Comparison of ENCODE assay signal across 8 cellular contexts in genomic region chr15:88636039-88636438, GRCh38. TPM values are rescaled to one million over a fixed set of nuclear protein-coding genes. Genes with fewer than 3 reads are reported as not detected.
A peak's percentile ranks its signal among the peaks of the same experiment; 100 is the strongest.
DNase-seq lines count a peak whose midpoint lies in the region; ATAC-seq and TF ChIP-seq lines count a peak whose summit lies in the region.

No MANE protein-coding gene starts in this region.

- no peak for ATAC-seq in HG03342 (IDR thresholded peaks at IDR 0.05; ENCODE audit: unreplicated experiment)

- no peaks in the 10 kb centered on the region for H3K27me3 Mint-ChIP-seq in activated CD4-positive, alpha-beta T cell treated with anti-CD3 and anti-CD28 coated beads, Interleukin-2, amount 10 ng/mL, durations not matched to agents 7 days and 5 days

- peaks cover 75% of the 10 kb centered on the region for H3K36me3 Mint-ChIP-seq in activated CD4-positive, alpha-beta T cell treated with anti-CD3 and anti-CD28 coated beads, Interleukin-2, amount 10 ng/mL, durations not matched to agents 7 days and 5 days (ENCODE audit: low read depth)

- peaks cover 6% of the 10 kb centered on the region; the same call in 1 of the 2 replicates for H3K4me1 ChIP-seq in HEK293 (ENCODE audit: control insufficient read depth, insufficient read depth, low read length)
- peaks cover 62% of the 10 kb centered on the region for H3K4me1 ChIP-seq in effector memory CD4-positive, alpha-beta T cell (ENCODE audit: control insufficient read depth, insufficient read depth, low read length, poor library complexity, severe bottlenecking)
- peaks cover 15% of the 10 kb centered on the region for H3K4me1 ChIP-seq in testis

- H3K27ac ChIP-seq in HEK293 (ENCODE audit: extremely low read depth, low read depth, low read length) (no peak overlapping the region), testis (no peak overlapping the region)
- peak overlapping the region; percentile 98 for H3K27ac ChIP-seq in effector memory CD4-positive, alpha-beta T cell (ENCODE audit: insufficient read depth, low read length, poor library complexity, severe bottlenecking)

- peak; percentile 77 for DNase-seq in activated CD4-positive, alpha-beta T cell treated with anti-CD3 and anti-CD28 coated beads, Interleukin-2, amount 10 ng/mL, durations not matched to agents 7 days and 5 days
- DNase-seq in effector memory CD4-positive, alpha-beta T cell = peak; percentile 75 to 79 (median 75)
- peak; percentile 57 for DNase-seq in stimulated activated CD4-positive, alpha-beta T cell treated with anti-CD3 and anti-CD28 coated beads, Interleukin-4, amount 100 ng/mL, for 1 hour
- DNase-seq in testis = no peak
- DNase-seq in NCI-H1105 treated with DMSO at 0.1 percent for 48 hours (lab: John Stamatoyannopoulos, UW) = no peak
- DNase-seq in HK-2 (ENCODE audit: unreplicated experiment) = no peak

- H3K27me3 ChIP-seq in effector memory CD4-positive, alpha-beta T cell (replicated peaks; ENCODE audit: control insufficient read depth, insufficient read depth, low read length, poor library complexity, severe bottlenecking) = no peaks in the 10 kb centered on the region
- H3K27me3 ChIP-seq in testis = no peaks in the 10 kb centered on the region

- H3K4me1 Mint-ChIP-seq in activated CD4-positive, alpha-beta T cell treated with anti-CD3 and anti-CD28 coated beads, Interleukin-2, amount 10 ng/mL, durations not matched to agents 7 days and 5 days = peaks cover 81% of the 10 kb centered on the region

- H3K27ac Mint-ChIP-seq in activated CD4-positive, alpha-beta T cell treated with anti-CD3 and anti-CD28 coated beads, Interleukin-2, amount 10 ng/mL, durations not matched to agents 7 days and 5 days = peak overlapping the region; percentile 96

- CTCF ChIA-PET in HEK293 (lab: Yijun Ruan, JAX) = interaction anchor here (0.7 kb wide), 1 partner anchor 487 kb away, joined by 5 read pairs; no protein-coding TSS in a partner anchor
- CTCF ChIA-PET in activated CD4-positive, alpha-beta T cell treated with anti-CD3 and anti-CD28 coated beads, Interleukin-2, amount 10 ng/mL, durations not matched to agents 7 days and 5 days (lab: Charles Lee) = interaction anchor here (0.9 to 3.0 kb wide), 3 partner anchors 8 to 18 kb away, joined by 3 to 17 read pairs (median 5); no protein-coding TSS in a partner anchor

- H3K4me3 Mint-ChIP-seq in activated CD4-positive, alpha-beta T cell treated with anti-CD3 and anti-CD28 coated beads, Interleukin-2, amount 10 ng/mL, durations not matched to agents 7 days and 5 days = peak overlapping the region; percentile 88

- peaks cover 42% of the 10 kb centered on the region in 2 experiments for H3K36me3 ChIP-seq in HEK293 (ENCODE audit: control insufficient read depth in 2 of 2, insufficient read depth in 1 of 2, low read length in 2 of 2)
- H3K36me3 ChIP-seq in effector memory CD4-positive, alpha-beta T cell (ENCODE audit: control insufficient read depth, insufficient read depth, low read length) = peaks cover 8% of the 10 kb centered on the region
- H3K36me3 ChIP-seq in testis (ENCODE audit: low read depth, missing control alignments) = no peaks in the 10 kb centered on the region

- WGBS in testis, 2 donors = 84% methylated on average over 6 to 12 of the region's 12 CpGs

- H3K9me3 Mint-ChIP-seq in activated CD4-positive, alpha-beta T cell treated with anti-CD3 and anti-CD28 coated beads, Interleukin-2, amount 10 ng/mL, durations not matched to agents 7 days and 5 days = no peaks in the 10 kb centered on the region

- H3K4me3 ChIP-seq in HEK293 (ENCODE audit: low read depth, low read length) (no peak overlapping the region), testis (no peak overlapping the region)
- H3K4me3 ChIP-seq in effector memory CD4-positive, alpha-beta T cell (ENCODE audit: insufficient read depth, low read depth, low read length, poor library complexity, severe bottlenecking) = peak overlapping the region; percentile 45

- H3K9me3 ChIP-seq in HEK293 (ENCODE audit: control insufficient read depth, insufficient read depth, low read depth, low read length) (no peaks in the 10 kb centered on the region), testis (no peaks in the 10 kb centered on the region)
- no peaks in the 10 kb centered on the region for H3K9me3 ChIP-seq in effector memory CD4-positive, alpha-beta T cell (ENCODE audit: control insufficient read depth, low read length)

- intact Hi-C loops in testis (cut with DNase I; ENCODE audit: low total_unique reads) = no loop called here

- TF ChIP-seq CTCF in HEK293 (tag by site-specific recombination; IDR thresholded peaks at IDR 0.05) = no peak
- no peak for TF ChIP-seq CTCF in testis (IDR thresholded peaks at IDR 0.05)

- POLR2A ChIA-PET in HEK293 (lab: Yijun Ruan, JAX) = no interaction called here
- POLR2A ChIA-PET in activated CD4-positive, alpha-beta T cell treated with anti-CD3 and anti-CD28 coated beads, Interleukin-2, amount 10 ng/mL, durations not matched to agents 7 days and 5 days (lab: Charles Lee) = interaction anchor here (1.0 kb wide), 1 partner anchor 12 kb away, joined by 4 read pairs; no protein-coding TSS in a partner anchor

- no peak for TF ChIP-seq POLR2A in testis (IDR thresholded peaks at IDR 0.05)

TF ChIP-seq in HEK293, 187 proteins besides CTCF, POLR2A, EP300 and RAD21:
- TF ChIP-seq REPIN1 (tag by site-specific recombination; IDR thresholded peaks at IDR 0.05; ENCODE audit: low read depth) (no peak), SCRT2 (tag by site-specific recombination; IDR thresholded peaks at IDR 0.05) (peak; percentile 76)
TF ChIP-seq in HEK293: peak in this region for 1.

RNA-seq across cellular contexts. Expression of gene ISG20, which starts 2.8 kb away (rescaled TPM):
- total RNA-seq in activated CD4-positive, alpha-beta T cell treated with anti-CD3 and anti-CD28 coated beads, Interleukin-2, amount 10 ng/mL, durations not matched to agents 7 days and 5 days = 100 to 1,000 TPM; 206 to 236 TPM
- 1 to 10 TPM; 6.8 to 8.7 TPM for total RNA-seq in testis
- polyA plus RNA-seq in testis (ENCODE audit: insufficient read depth, low read depth, low replicate concordance) = 17.0 TPM

RNA-seq across cellular contexts. Expression of gene AEN, which starts 14.9 kb away (rescaled TPM):
- total RNA-seq in activated CD4-positive, alpha-beta T cell treated with anti-CD3 and anti-CD28 coated beads, Interleukin-2, amount 10 ng/mL, durations not matched to agents 7 days and 5 days = 10 to 100 TPM; 45.7 to 52.5 TPM
- 10 to 100 TPM; 31.0 to 32.9 TPM for total RNA-seq in testis
- polyA plus RNA-seq in testis (ENCODE audit: insufficient read depth, low read depth, low replicate concordance) = 22.5 TPM

Comparison
In these comparisons a context has a peak if more than half of its experiments do, and no peak if none do; other contexts are left out.
1. DNase-seq: peak in activated CD4-positive, alpha-beta T cell treated with anti-CD3 and anti-CD28 coated beads, Interleukin-2, amount 10 ng/mL, durations not matched to agents 7 days and 5 days (single experiment), effector memory CD4-positive, alpha-beta T cell (3 of 3) and stimulated activated CD4-positive, alpha-beta T cell treated with anti-CD3 and anti-CD28 coated beads, Interleukin-4, amount 100 ng/mL, for 1 hour (single experiment); none in testis (single experiment), NCI-H1105 treated with DMSO at 0.1 percent for 48 hours (single experiment) and HK-2 (single experiment).
2. RNA of gene ISG20, which starts 2.8 kb away (total RNA-seq): 206 to 236 TPM in activated CD4-positive, alpha-beta T cell treated with anti-CD3 and anti-CD28 coated beads, Interleukin-2, amount 10 ng/mL, durations not matched to agents 7 days and 5 days; 6.8 to 8.7 TPM in testis; every median in the first group is over 10 times any median in the second.